In the genomic region with DNA sequence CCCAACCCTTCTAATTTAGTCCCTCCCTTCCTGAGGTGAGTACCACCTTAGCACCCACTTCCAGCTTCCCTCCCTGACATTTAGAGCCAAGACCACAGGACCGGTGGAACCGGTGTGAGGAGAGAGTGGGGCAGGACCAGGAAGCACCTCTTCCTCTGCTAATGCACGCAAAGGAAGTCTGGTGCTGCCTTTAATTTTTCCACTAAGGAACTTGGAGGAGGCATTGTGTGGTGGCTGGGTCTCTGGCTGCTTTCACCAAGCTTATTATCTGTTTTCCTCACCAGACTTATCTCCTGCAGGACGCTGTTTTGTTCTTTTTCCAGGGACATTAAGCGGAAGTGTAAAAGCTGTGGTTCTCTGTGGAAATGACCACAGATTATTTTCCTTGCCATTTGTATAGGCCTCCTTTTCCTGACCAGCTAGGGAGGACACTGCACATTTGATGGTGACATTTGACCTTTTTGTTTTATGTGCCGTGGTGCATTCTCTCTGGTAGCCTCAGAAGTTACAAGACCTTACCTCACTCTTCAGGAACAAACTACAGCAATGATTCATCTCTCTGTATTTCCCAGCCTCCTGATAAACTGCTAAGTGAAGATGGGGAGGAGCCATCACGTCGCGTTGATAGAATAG, we compare ENCODE assay signal across 13 cellular contexts. TPM values are rescaled to one million over a fixed set of nuclear protein-coding genes. Genes with fewer than 3 reads are reported as not detected.
DNase-seq lines count a peak whose midpoint lies in the region; ATAC-seq and TF ChIP-seq lines count a peak whose summit lies in the region.
"Had no signal": no experiment of that assay in that cellular context is flagged by ENCODE, and none has a peak within 500 bp of the region (broad histone marks: within the 10 kb centered on the region; RNA-seq: fewer than 3 reads in every experiment).

No MANE protein-coding gene starts in this region.

- no peaks in the 10 kb centered on the region for H3K27me3 Mint-ChIP-seq in Calu3 (ENCODE audit: unreplicated experiment)
- H3K27me3 Mint-ChIP-seq in WTC11 (ENCODE audit: low read depth) = no peaks in the 10 kb centered on the region
- peaks cover 23% of the 10 kb centered on the region for H3K27me3 Mint-ChIP-seq in activated CD8-positive, alpha-beta T cell treated with anti-CD3 and anti-CD28 coated beads, Interleukin-2, amount 10 ng/mL, durations not matched to agents 7 days and 5 days (ENCODE audit: low read depth)

- peak; percentile 59 for ATAC-seq in WTC11
- ATAC-seq in activated CD8-positive, alpha-beta T cell treated with anti-CD3 and anti-CD28 coated beads, Interleukin-2, amount 10 ng/mL, durations not matched to agents 7 days and 5 days = no peak
- ATAC-seq in HG03571 (IDR thresholded peaks at IDR 0.05; ENCODE audit: unreplicated experiment) = no peak
- ATAC-seq: activated CD8-positive, alpha-beta memory T cell treated with anti-CD3 and anti-CD28 coated beads, Interleukin-2, amount 10 ng/mL, durations not matched to agents 7 days and 5 days; stimulated activated naive CD8-positive, alpha-beta T cell treated with anti-CD3 and anti-CD28 coated beads, Interleukin-15, amount 100 ng/mL, for 72 hours had no signal

- CTCF ChIA-PET in Calu3 (lab: Charles Lee) = interaction anchor here (1.2 kb wide), 1 partner anchor 12 kb away, joined by 3 read pairs; no protein-coding TSS in a partner anchor
- CTCF ChIA-PET in WTC11 (lab: Charles Lee) = no interaction called here
- CTCF ChIA-PET in activated CD8-positive, alpha-beta T cell treated with anti-CD3 and anti-CD28 coated beads, Interleukin-2, amount 10 ng/mL, durations not matched to agents 7 days and 5 days (lab: Charles Lee) = no interaction called here

- BruUV-seq in Calu3 (replicated peaks; lab: Mats Ljungman, UMichigan) = no TSS peak

- no peak overlapping the region for H3K4me3 ChIP-seq in neuron (ENCODE audit: low read length)
- H3K4me3 ChIP-seq: ascending aorta had no signal

- peak overlapping the region; percentile 53 for H3K27ac Mint-ChIP-seq in Calu3 (ENCODE audit: unreplicated experiment)
- no peak overlapping the region for H3K27ac Mint-ChIP-seq in WTC11
- no peak overlapping the region for H3K27ac Mint-ChIP-seq in activated CD8-positive, alpha-beta T cell treated with anti-CD3 and anti-CD28 coated beads, Interleukin-2, amount 10 ng/mL, durations not matched to agents 7 days and 5 days
- H3K27ac Mint-ChIP-seq: activated CD8-positive, alpha-beta memory T cell treated with anti-CD3 and anti-CD28 coated beads, Interleukin-2, amount 10 ng/mL, durations not matched to agents 7 days and 5 days; stimulated activated naive CD8-positive, alpha-beta T cell treated with anti-CD3 and anti-CD28 coated beads, Interleukin-15, amount 100 ng/mL, for 72 hours had no signal

- H3K9me3 Mint-ChIP-seq in Calu3 (ENCODE audit: low read depth, unreplicated experiment) = no peaks in the 10 kb centered on the region
- no peaks in the 10 kb centered on the region for H3K9me3 Mint-ChIP-seq in WTC11
- no peaks in the 10 kb centered on the region for H3K9me3 Mint-ChIP-seq in activated CD8-positive, alpha-beta T cell treated with anti-CD3 and anti-CD28 coated beads, Interleukin-2, amount 10 ng/mL, durations not matched to agents 7 days and 5 days (ENCODE audit: insufficient read depth)
- H3K9me3 Mint-ChIP-seq: stimulated activated naive CD8-positive, alpha-beta T cell treated with anti-CD3 and anti-CD28 coated beads, Interleukin-15, amount 100 ng/mL, for 72 hours had no signal

- H3K36me3 Mint-ChIP-seq in Calu3 (ENCODE audit: insufficient read depth, unreplicated experiment) (peaks cover 5% of the 10 kb centered on the region), WTC11 (no peaks in the 10 kb centered on the region)
- H3K36me3 Mint-ChIP-seq in activated CD8-positive, alpha-beta T cell treated with anti-CD3 and anti-CD28 coated beads, Interleukin-2, amount 10 ng/mL, durations not matched to agents 7 days and 5 days (ENCODE audit: low read depth) = no peaks in the 10 kb centered on the region
- H3K36me3 Mint-ChIP-seq: activated CD8-positive, alpha-beta memory T cell treated with anti-CD3 and anti-CD28 coated beads, Interleukin-2, amount 10 ng/mL, durations not matched to agents 7 days and 5 days had no signal

- H3K4me3 Mint-ChIP-seq in Calu3 (ENCODE audit: low read depth, unreplicated experiment) (peak overlapping the region; percentile 30), WTC11 (no peak overlapping the region)
- H3K4me3 Mint-ChIP-seq in activated CD8-positive, alpha-beta T cell treated with anti-CD3 and anti-CD28 coated beads, Interleukin-2, amount 10 ng/mL, durations not matched to agents 7 days and 5 days = no peak overlapping the region
- H3K4me3 Mint-ChIP-seq: activated CD8-positive, alpha-beta memory T cell treated with anti-CD3 and anti-CD28 coated beads, Interleukin-2, amount 10 ng/mL, durations not matched to agents 7 days and 5 days; stimulated activated naive CD8-positive, alpha-beta T cell treated with anti-CD3 and anti-CD28 coated beads, Interleukin-15, amount 100 ng/mL, for 72 hours had no signal

- intact Hi-C loops in Calu3 (cut with micrococcal nuclease; ENCODE audit: unreplicated experiment) = no loop called here

- TF ChIP-seq CTCF in Calu3 (IDR thresholded peaks at IDR 0.05; ENCODE audit: unreplicated experiment) = no peak
- no peak for TF ChIP-seq CTCF in WTC11 (IDR thresholded peaks at IDR 0.05)
- TF ChIP-seq CTCF in GM20000 (IDR thresholded peaks at IDR 0.05; ENCODE audit: extremely low read depth, missing control alignments) = no peak

- H3K4me1 Mint-ChIP-seq in Calu3 (ENCODE audit: low read depth, unreplicated experiment) (peaks cover 34% of the 10 kb centered on the region), WTC11 (peaks cover 20% of the 10 kb centered on the region)
- H3K4me1 Mint-ChIP-seq in activated CD8-positive, alpha-beta T cell treated with anti-CD3 and anti-CD28 coated beads, Interleukin-2, amount 10 ng/mL, durations not matched to agents 7 days and 5 days (ENCODE audit: low read depth) = peaks cover 14% of the 10 kb centered on the region
- H3K4me1 Mint-ChIP-seq: activated CD8-positive, alpha-beta memory T cell treated with anti-CD3 and anti-CD28 coated beads, Interleukin-2, amount 10 ng/mL, durations not matched to agents 7 days and 5 days had no signal

- H3K27me3 ChIP-seq in neuron (ENCODE audit: insufficient read depth, low read length) = no peaks in the 10 kb centered on the region
- H3K27me3 ChIP-seq: ascending aorta had no signal

- no peaks in the 10 kb centered on the region for H3K4me1 ChIP-seq in neuron (ENCODE audit: insufficient read depth, low read length)
- H3K4me1 ChIP-seq: ascending aorta had no signal

- POLR2A ChIA-PET in WTC11 (lab: Charles Lee) = no interaction called here
- POLR2A ChIA-PET in activated CD8-positive, alpha-beta T cell treated with anti-CD3 and anti-CD28 coated beads, Interleukin-2, amount 10 ng/mL, durations not matched to agents 7 days and 5 days (lab: Charles Lee) = no interaction called here

- H2AFZ ChIP-seq in neuron (ENCODE audit: low read depth, low read length) = peak overlapping the region; percentile 21

- peak; percentile 74 for DNase-seq in Calu3
- no peak for DNase-seq in WTC11 (ENCODE audit: low spot score)
- peak; percentile 89 for DNase-seq in glomerular endothelial cell (ENCODE audit: extremely low read depth, low read depth, low spot score)
- no peak for DNase-seq in activated CD8-positive, alpha-beta T cell treated with anti-CD3 and anti-CD28 coated beads, Interleukin-2, amount 10 ng/mL, durations not matched to agents 7 days and 5 days
- DNase-seq in DMS114 treated with DMSO at 0.1 percent for 48 hours (lab: John Stamatoyannopoulos, UW; ENCODE audit: unreplicated experiment) = no peak
- no peak for DNase-seq in GM20000 (ENCODE audit: low spot score)
- DNase-seq: activated CD8-positive, alpha-beta memory T cell treated with anti-CD3 and anti-CD28 coated beads, Interleukin-2, amount 10 ng/mL, durations not matched to agents 7 days and 5 days; GOT3; SK-N-SH; stimulated activated naive CD8-positive, alpha-beta T cell treated with anti-CD3 and anti-CD28 coated beads, Interleukin-15, amount 100 ng/mL, for 72 hours had no signal

- no peaks in the 10 kb centered on the region for H3K36me3 ChIP-seq in neuron (ENCODE audit: insufficient read depth, low read length)
- H3K36me3 ChIP-seq: ascending aorta had no signal

- H3K9me3 ChIP-seq in neuron (ENCODE audit: low read length) = no peaks in the 10 kb centered on the region
- H3K9me3 ChIP-seq: ascending aorta, SK-N-SH had no signal

TF ChIP-seq in WTC11, 78 proteins besides CTCF, POLR2A, EP300 and RAD21:
- TF ChIP-seq CREB1 (CRISPR knock-in tag; IDR thresholded peaks at IDR 0.05) (no peak), GABPB1 (CRISPR knock-in tag; IDR thresholded peaks at IDR 0.05) (0 out of 2 replicates have a peak, but pooled peaks have one; percentile 14)

RNA-seq across cellular contexts. Expression of gene SPTBN1, which starts 39.8 kb away (rescaled TPM):
- total RNA-seq in Calu3 (2022) = 611 and 687 TPM in 2 replicates
- total RNA-seq in WTC11 (2021) = 171 to 204 TPM (median 172 TPM) in 3 replicates
- total RNA-seq in glomerular endothelial cell = 466 and 680 TPM in 2 replicates
- total RNA-seq in activated CD8-positive, alpha-beta T cell treated with anti-CD3 and anti-CD28 coated beads, Interleukin-2, amount 10 ng/mL, durations not matched to agents 7 days and 5 days = 100 to 1,000 TPM; 140 to 147 TPM

Comparison
In these comparisons a context has a peak if more than half of its experiments do, and no peak if none do; other contexts are left out.
1. DNase-seq: peak in Calu3 (single experiment) and glomerular endothelial cell (single experiment); none in WTC11 (single experiment), activated CD8-positive, alpha-beta T cell treated with anti-CD3 and anti-CD28 coated beads, Interleukin-2, amount 10 ng/mL, durations not matched to agents 7 days and 5 days (single experiment), DMS114 treated with DMSO at 0.1 percent for 48 hours (single experiment) and GM20000 (single experiment).